ENCODE assay signal across 26 cellular contexts in genomic region chr4:87342872-87343271, GRCh38. TPM values are rescaled to one million over a fixed set of nuclear protein-coding genes. Genes with fewer than 3 reads are reported as not detected.
"Had no signal": no experiment of that assay in that cellular context is flagged by ENCODE, and none has a peak within 500 bp of the region (broad histone marks: within the 10 kb centered on the region; RNA-seq: fewer than 3 reads in every experiment).

No MANE protein-coding gene starts in this region.

- H3K27me3 ChIP-seq: spleen, upper lobe of right lung had no signal

- H3K27ac Mint-ChIP-seq: activated B cell treated with CpG ODN at 0.5 μM for 24 hours; activated CD8-positive, alpha-beta T cell treated with anti-CD3 and anti-CD28 coated beads for 36 hours; activated naive CD4-positive, alpha-beta T cell treated with anti-CD3 and anti-CD28 coated beads, Interleukin-2, amount 50 U/mL, for 24 hours; activated naive CD8-positive, alpha-beta T cell treated with anti-CD3 and anti-CD28 coated beads, Interleukin-2, amount 50 U/mL, for 24 hours; activated T-helper 2 cell treated with anti-CD3 and anti-CD28 coated beads, Interferon-gamma antibody, Interleukin-2, Interleukin-4, amounts not matched to agents 10 μg/mL and 5 μg/mL and 100 μg/mL, durations not matched to agents 14 hours and 24 hours and 36 hours; dendritic cell treated with granulocyte-macrophage colony-stimulating factor and Interleukin-4, amounts not matched to agents 40 ng/mL and 50 ng/mL, for 4 days; endodermal cell; naive thymus-derived CD8-positive, alpha-beta T cell; T-helper 2 cell treated with Interferon-gamma antibody and Interleukin-4, amounts not matched to agents 5 μg/mL and 100 μg/mL, for 36 hours had no signal

- H3K4me3 ChIP-seq: spleen, upper lobe of right lung had no signal

- H3K4me1 Mint-ChIP-seq: activated B cell treated with CpG ODN at 0.5 μM for 24 hours; activated naive CD4-positive, alpha-beta T cell treated with anti-CD3 and anti-CD28 coated beads, Interleukin-2, amount 50 U/mL, for 24 hours; activated naive CD8-positive, alpha-beta T cell treated with anti-CD3 and anti-CD28 coated beads, Interleukin-2, amount 50 U/mL, for 24 hours; endodermal cell; naive thymus-derived CD8-positive, alpha-beta T cell; neural crest cell had no signal

- H3K4me3 Mint-ChIP-seq: activated B cell treated with CpG ODN at 0.5 μM for 24 hours; activated CD8-positive, alpha-beta T cell treated with anti-CD3 and anti-CD28 coated beads for 36 hours; activated naive CD4-positive, alpha-beta T cell treated with anti-CD3 and anti-CD28 coated beads, Interleukin-2, amount 50 U/mL, for 24 hours; activated naive CD8-positive, alpha-beta T cell treated with anti-CD3 and anti-CD28 coated beads, Interleukin-2, amount 50 U/mL, for 24 hours; dendritic cell treated with granulocyte-macrophage colony-stimulating factor and Interleukin-4, amounts not matched to agents 40 ng/mL and 50 ng/mL, for 4 days; endodermal cell; immature natural killer cell; naive thymus-derived CD8-positive, alpha-beta T cell; neural crest cell; T-helper 2 cell treated with Interferon-gamma antibody and Interleukin-4, amounts not matched to agents 5 μg/mL and 100 μg/mL, for 36 hours had no signal

- DNase-seq: activated B cell treated with CpG ODN at 0.5 μM for 24 hours; activated CD4-positive, alpha-beta T cell treated with anti-CD3 and anti-CD28 coated beads, Interleukin-2, amount 50 U/mL, for 1 hour; activated CD8-positive, alpha-beta T cell treated with anti-CD3 and anti-CD28 coated beads for 36 hours; activated naive CD8-positive, alpha-beta T cell treated with anti-CD3 and anti-CD28 coated beads, Interleukin-2, amount 50 U/mL, for 24 hours; activated T-cell treated with anti-CD3 and anti-CD28 coated beads, Interleukin-2, amount 50 U/mL, for 48 hours; endodermal cell; head of caudate nucleus; hypothalamus; immature natural killer cell; kidney; left colon; midbrain; naive thymus-derived CD8-positive, alpha-beta T cell; nucleus accumbens; spleen; stimulated activated naive CD4-positive, alpha-beta T cell treated with Interleukin-2 at 50 U/mL for 16 hours; T-helper 1 cell; upper lobe of right lung had no signal

- H3K27ac ChIP-seq: parathyroid adenoma, spleen had no signal

- H3K4me1 ChIP-seq: parathyroid adenoma, spleen had no signal

- H3K27me3 Mint-ChIP-seq: activated B cell treated with CpG ODN at 0.5 μM for 24 hours; activated CD8-positive, alpha-beta T cell treated with anti-CD3 and anti-CD28 coated beads for 36 hours; activated naive CD4-positive, alpha-beta T cell treated with anti-CD3 and anti-CD28 coated beads, Interleukin-2, amount 50 U/mL, for 24 hours; activated naive CD8-positive, alpha-beta T cell treated with anti-CD3 and anti-CD28 coated beads, Interleukin-2, amount 50 U/mL, for 24 hours; dendritic cell treated with granulocyte-macrophage colony-stimulating factor and Interleukin-4, amounts not matched to agents 40 ng/mL and 50 ng/mL, for 4 days; naive thymus-derived CD8-positive, alpha-beta T cell had no signal

- H3K9ac ChIP-seq: parathyroid adenoma had no signal

- ATAC-seq: activated CD8-positive, alpha-beta T cell treated with anti-CD3 and anti-CD28 coated beads for 36 hours; activated naive CD8-positive, alpha-beta T cell treated with anti-CD3 and anti-CD28 coated beads, Interleukin-2, amount 50 U/mL, for 24 hours; left colon; naive thymus-derived CD8-positive, alpha-beta T cell had no signal

RNA-seq across cellular contexts. Expression of gene HSD17B13, which starts 20.2 kb away (rescaled TPM):
- total RNA-seq: chondrocyte, esophagus mucosa, kidney, neural crest cell had no signal
